ENCODE assay signal across 9 cellular contexts in the genomic region with DNA sequence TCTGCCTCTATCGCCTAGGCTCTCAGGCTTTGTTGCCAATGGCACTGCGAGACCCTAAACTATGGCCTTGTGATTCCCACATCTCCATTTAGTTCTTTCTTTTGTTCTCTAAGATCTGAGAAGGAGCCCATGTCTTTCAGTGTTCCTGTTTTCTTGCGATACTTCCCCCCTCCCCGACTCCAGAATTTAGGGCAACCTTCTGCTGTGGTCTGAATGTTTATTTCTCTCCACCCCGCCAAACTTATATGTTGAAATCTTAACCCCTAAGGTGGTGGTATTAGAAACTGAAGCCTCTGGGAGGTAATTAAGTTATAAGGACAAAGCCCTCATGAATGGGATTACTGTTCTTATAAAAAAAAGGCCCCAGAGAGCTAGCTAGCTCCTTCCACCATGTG. TPM values are rescaled to one million over a fixed set of nuclear protein-coding genes. Genes with fewer than 3 reads are reported as not detected.
A peak's percentile ranks its signal among the peaks of the same experiment; 100 is the strongest.
DNase-seq lines count a peak whose midpoint lies in the region; ATAC-seq and TF ChIP-seq lines count a peak whose summit lies in the region.
"Had no signal": no experiment of that assay in that cellular context is flagged by ENCODE, and none has a peak within 500 bp of the region (broad histone marks: within the 10 kb centered on the region; RNA-seq: fewer than 3 reads in every experiment).

No MANE protein-coding gene starts in this region.

- intact Hi-C loops in Right ventricle myocardium inferior (cut with DNase I): loop anchor here (5.0 kb wide), 1 partner anchor 50 kb away; no protein-coding TSS in a partner anchor
- intact Hi-C loops in left lung (cut with DNase I): no loop called here

- peak; percentile 13 for ATAC-seq in Right ventricle myocardium inferior
- no peak for ATAC-seq in activated naive CD8-positive, alpha-beta T cell treated with anti-CD3 and anti-CD28 coated beads, Interleukin-2, amount 50 U/mL, for 24 hours
- ATAC-seq in left lung: no peak
- ATAC-seq in GM21786 (IDR thresholded peaks at IDR 0.05; ENCODE audit: unreplicated experiment): no peak
- no peak for ATAC-seq in left lobe of liver

- H3K36me3 ChIP-seq in right atrium auricular region (no peaks in the 10 kb centered on the region), left lung (no peaks in the 10 kb centered on the region), urinary bladder (ENCODE audit: insufficient read depth) (no peaks in the 10 kb centered on the region), WERI-Rb-1 (no peaks in the 10 kb centered on the region)

- peaks cover 48% of the 10 kb centered on the region for H3K4me1 Mint-ChIP-seq in activated naive CD8-positive, alpha-beta T cell treated with anti-CD3 and anti-CD28 coated beads, Interleukin-2, amount 50 U/mL, for 24 hours

- DNase-seq in Right ventricle myocardium inferior (ENCODE audit: missing footprints) (no peak), right atrium auricular region (ENCODE audit: low spot score) (no peak), left lung (no peak), WERI-Rb-1 (no peak), left lobe of liver (ENCODE audit: low spot score) (no peak)
- no peak for DNase-seq in activated naive CD8-positive, alpha-beta T cell treated with anti-CD3 and anti-CD28 coated beads, Interleukin-2, amount 50 U/mL, for 24 hours
- DNase-seq: NCI-H1105 had no signal

- H3K4me1 ChIP-seq in right atrium auricular region (peaks cover 0 to 9% of the 10 kb centered on the region in 2 donors), left lung (peaks cover 0 to 30% of the 10 kb centered on the region in 2 donors), urinary bladder (ENCODE audit: insufficient read depth) (peaks cover 1% of the 10 kb centered on the region)

- 23% methylated on average over 5 of the region's 5 CpGs for WGBS in urinary bladder

- peak overlapping the region; percentile 88 for H3K27ac Mint-ChIP-seq in activated naive CD8-positive, alpha-beta T cell treated with anti-CD3 and anti-CD28 coated beads, Interleukin-2, amount 50 U/mL, for 24 hours

- H3K27me3 ChIP-seq in right atrium auricular region (no peaks in the 10 kb centered on the region), left lung (no peaks in the 10 kb centered on the region), WERI-Rb-1 (ENCODE audit: insufficient read depth, low read depth, severe bottlenecking) (no peaks in the 10 kb centered on the region)

- no peaks in the 10 kb centered on the region for H3K27me3 Mint-ChIP-seq in activated naive CD8-positive, alpha-beta T cell treated with anti-CD3 and anti-CD28 coated beads, Interleukin-2, amount 50 U/mL, for 24 hours

- no peak for TF ChIP-seq CTCF in right atrium auricular region (IDR thresholded peaks at IDR 0.05)
- no peak for TF ChIP-seq CTCF in left lung (IDR thresholded peaks at IDR 0.05)
- TF ChIP-seq CTCF in WERI-Rb-1 (IDR thresholded peaks at IDR 0.05; ENCODE audit: low read depth, low read length): no peak

- H3K9me3 Mint-ChIP-seq in activated naive CD8-positive, alpha-beta T cell treated with anti-CD3 and anti-CD28 coated beads, Interleukin-2, amount 50 U/mL, for 24 hours: no peaks in the 10 kb centered on the region

- peaks cover 0 to 9% of the 10 kb centered on the region in 2 donors for H3K9me3 ChIP-seq in right atrium auricular region
- H3K9me3 ChIP-seq in left lung: peaks cover 0 to 5% of the 10 kb centered on the region in 2 donors
- H3K9me3 ChIP-seq in WERI-Rb-1 (ENCODE audit: severe bottlenecking): no peaks in the 10 kb centered on the region

- H3K4me3 ChIP-seq in right atrium auricular region (peak overlapping the region in 1 of 2 donors; percentile 23), left lung (peak overlapping the region in 1 of 2 donors; percentile 13), urinary bladder (ENCODE audit: low read depth, low read length) (peak overlapping the region; percentile 4), WERI-Rb-1 (ENCODE audit: low read depth, low read length) (no peak overlapping the region)

- peak overlapping the region; percentile 80 for H3K4me3 Mint-ChIP-seq in activated naive CD8-positive, alpha-beta T cell treated with anti-CD3 and anti-CD28 coated beads, Interleukin-2, amount 50 U/mL, for 24 hours

- peak overlapping the region in 1 of 2 donors; percentile 29 for H3K27ac ChIP-seq in right atrium auricular region
- H3K27ac ChIP-seq in left lung: peak overlapping the region; percentile 53 to 81
- H3K27ac ChIP-seq in urinary bladder (ENCODE audit: low read depth): peak overlapping the region; percentile 72
- no peak overlapping the region for H3K27ac ChIP-seq in WERI-Rb-1

- no peaks in the 10 kb centered on the region for H3K36me3 Mint-ChIP-seq in activated naive CD8-positive, alpha-beta T cell treated with anti-CD3 and anti-CD28 coated beads, Interleukin-2, amount 50 U/mL, for 24 hours (ENCODE audit: low read depth)

RNA-seq across cellular contexts. Expression of a gene that starts 6.4 kb away (rescaled TPM):
- total RNA-seq in Right ventricle myocardium inferior (not detected), right atrium auricular region (not detected), left lung (under 1 TPM in 1 of 2 donors, not detected in 1; 0.26 TPM), urinary bladder (1.9 TPM), left lobe of liver (0.18 TPM)
- 0.66 TPM for polyA plus RNA-seq in urinary bladder
